1 cellular context compared by ENCODE assay signal in the genomic region with DNA sequence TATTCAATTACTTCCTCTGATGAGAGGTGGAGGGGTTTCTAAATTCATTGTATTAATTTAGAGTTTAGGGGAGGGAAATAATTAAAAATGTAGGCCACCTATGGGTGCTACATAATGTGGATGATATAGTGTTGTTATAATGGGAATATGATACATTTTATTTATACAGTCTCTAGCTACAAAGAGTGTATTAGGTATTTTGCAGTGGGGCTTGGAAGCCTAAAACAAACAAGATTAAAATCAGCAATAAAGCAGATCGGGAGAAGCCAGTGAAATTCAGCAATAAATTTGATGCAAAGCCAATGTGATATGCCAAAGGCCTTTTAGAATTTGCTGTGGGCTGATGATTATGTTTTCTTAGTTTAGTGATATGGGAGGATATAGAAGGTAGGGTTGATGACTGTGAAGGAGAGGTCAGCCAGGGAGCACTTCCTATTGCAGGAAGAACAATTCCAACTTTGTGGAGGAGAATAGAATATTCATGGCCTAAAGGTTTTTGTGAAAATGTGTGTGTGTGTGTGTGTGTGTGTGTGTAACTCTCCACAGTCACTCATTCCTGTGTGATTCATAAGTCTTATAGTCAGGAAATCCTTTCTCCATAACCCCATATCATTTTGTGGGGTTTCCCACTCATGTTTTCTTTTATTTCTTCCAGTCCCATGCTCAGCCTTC.
TF ChIP-seq lines count a peak whose summit lies in the region.

No MANE protein-coding gene starts in this region.

TF ChIP-seq in HEK293, 187 proteins besides CTCF, POLR2A, EP300 and RAD21 (continued from another document):
- TF ChIP-seq, protein P1, sequence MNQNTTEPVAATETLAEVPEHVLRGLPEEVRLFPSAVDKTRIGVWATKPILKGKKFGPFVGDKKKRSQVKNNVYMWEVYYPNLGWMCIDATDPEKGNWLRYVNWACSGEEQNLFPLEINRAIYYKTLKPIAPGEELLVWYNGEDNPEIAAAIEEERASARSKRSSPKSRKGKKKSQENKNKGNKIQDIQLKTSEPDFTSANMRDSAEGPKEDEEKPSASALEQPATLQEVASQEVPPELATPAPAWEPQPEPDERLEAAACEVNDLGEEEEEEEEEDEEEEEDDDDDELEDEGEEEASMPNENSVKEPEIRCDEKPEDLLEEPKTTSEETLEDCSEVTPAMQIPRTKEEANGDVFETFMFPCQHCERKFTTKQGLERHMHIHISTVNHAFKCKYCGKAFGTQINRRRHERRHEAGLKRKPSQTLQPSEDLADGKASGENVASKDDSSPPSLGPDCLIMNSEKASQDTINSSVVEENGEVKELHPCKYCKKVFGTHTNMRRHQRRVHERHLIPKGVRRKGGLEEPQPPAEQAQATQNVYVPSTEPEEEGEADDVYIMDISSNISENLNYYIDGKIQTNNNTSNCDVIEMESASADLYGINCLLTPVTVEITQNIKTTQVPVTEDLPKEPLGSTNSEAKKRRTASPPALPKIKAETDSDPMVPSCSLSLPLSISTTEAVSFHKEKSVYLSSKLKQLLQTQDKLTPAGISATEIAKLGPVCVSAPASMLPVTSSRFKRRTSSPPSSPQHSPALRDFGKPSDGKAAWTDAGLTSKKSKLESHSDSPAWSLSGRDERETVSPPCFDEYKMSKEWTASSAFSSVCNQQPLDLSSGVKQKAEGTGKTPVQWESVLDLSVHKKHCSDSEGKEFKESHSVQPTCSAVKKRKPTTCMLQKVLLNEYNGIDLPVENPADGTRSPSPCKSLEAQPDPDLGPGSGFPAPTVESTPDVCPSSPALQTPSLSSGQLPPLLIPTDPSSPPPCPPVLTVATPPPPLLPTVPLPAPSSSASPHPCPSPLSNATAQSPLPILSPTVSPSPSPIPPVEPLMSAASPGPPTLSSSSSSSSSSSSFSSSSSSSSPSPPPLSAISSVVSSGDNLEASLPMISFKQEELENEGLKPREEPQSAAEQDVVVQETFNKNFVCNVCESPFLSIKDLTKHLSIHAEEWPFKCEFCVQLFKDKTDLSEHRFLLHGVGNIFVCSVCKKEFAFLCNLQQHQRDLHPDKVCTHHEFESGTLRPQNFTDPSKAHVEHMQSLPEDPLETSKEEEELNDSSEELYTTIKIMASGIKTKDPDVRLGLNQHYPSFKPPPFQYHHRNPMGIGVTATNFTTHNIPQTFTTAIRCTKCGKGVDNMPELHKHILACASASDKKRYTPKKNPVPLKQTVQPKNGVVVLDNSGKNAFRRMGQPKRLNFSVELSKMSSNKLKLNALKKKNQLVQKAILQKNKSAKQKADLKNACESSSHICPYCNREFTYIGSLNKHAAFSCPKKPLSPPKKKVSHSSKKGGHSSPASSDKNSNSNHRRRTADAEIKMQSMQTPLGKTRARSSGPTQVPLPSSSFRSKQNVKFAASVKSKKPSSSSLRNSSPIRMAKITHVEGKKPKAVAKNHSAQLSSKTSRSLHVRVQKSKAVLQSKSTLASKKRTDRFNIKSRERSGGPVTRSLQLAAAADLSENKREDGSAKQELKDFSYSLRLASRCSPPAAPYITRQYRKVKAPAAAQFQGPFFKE (tag by site-specific recombination; IDR thresholded peaks at IDR 0.05; ENCODE audit: borderline replicate concordance), result no peak
- no peak for TF ChIP-seq ZNF624 (tag by site-specific recombination; IDR thresholded peaks at IDR 0.05)
- no peak for TF ChIP-seq EGR2 (tag by site-specific recombination; IDR thresholded peaks at IDR 0.05; ENCODE audit: low read depth)
- peak; percentile 36; the same call in 1 of the 2 replicates for TF ChIP-seq KLF16 (tag by site-specific recombination; IDR thresholded peaks at IDR 0.05)
- TF ChIP-seq, protein P2, sequence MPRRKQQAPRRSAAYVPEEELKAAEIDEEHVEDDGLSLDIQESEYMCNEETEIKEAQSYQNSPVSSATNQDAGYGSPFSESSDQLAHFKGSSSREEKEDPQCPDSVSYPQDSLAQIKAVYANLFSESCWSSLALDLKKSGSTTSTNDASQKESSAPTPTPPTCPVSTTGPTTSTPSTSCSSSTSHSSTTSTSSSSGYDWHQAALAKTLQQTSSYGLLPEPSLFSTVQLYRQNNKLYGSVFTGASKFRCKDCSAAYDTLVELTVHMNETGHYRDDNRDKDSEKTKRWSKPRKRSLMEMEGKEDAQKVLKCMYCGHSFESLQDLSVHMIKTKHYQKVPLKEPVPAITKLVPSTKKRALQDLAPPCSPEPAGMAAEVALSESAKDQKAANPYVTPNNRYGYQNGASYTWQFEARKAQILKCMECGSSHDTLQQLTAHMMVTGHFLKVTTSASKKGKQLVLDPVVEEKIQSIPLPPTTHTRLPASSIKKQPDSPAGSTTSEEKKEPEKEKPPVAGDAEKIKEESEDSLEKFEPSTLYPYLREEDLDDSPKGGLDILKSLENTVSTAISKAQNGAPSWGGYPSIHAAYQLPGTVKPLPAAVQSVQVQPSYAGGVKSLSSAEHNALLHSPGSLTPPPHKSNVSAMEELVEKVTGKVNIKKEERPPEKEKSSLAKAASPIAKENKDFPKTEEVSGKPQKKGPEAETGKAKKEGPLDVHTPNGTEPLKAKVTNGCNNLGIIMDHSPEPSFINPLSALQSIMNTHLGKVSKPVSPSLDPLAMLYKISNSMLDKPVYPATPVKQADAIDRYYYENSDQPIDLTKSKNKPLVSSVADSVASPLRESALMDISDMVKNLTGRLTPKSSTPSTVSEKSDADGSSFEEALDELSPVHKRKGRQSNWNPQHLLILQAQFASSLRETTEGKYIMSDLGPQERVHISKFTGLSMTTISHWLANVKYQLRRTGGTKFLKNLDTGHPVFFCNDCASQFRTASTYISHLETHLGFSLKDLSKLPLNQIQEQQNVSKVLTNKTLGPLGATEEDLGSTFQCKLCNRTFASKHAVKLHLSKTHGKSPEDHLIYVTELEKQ (tag by site-specific recombination; IDR thresholded peaks at IDR 0.05; ENCODE audit: borderline replicate concordance), result 0 out of 2 replicates have a peak, but pooled peaks have one; percentile 15
- TF ChIP-seq ZNF10 (tag by site-specific recombination; IDR thresholded peaks at IDR 0.05), result peak; percentile 76; the same call in 1 of the 2 replicates
- 0 out of 2 replicates have a peak, but pooled peaks have one; percentile 31 for TF ChIP-seq YY1 (tag by site-specific recombination; IDR thresholded peaks at IDR 0.05)
- TF ChIP-seq ZNF560 (tag by site-specific recombination; IDR thresholded peaks at IDR 0.05; ENCODE audit: borderline replicate concordance), result no peak
- no peak for TF ChIP-seq ZBTB1 (tag by site-specific recombination; IDR thresholded peaks at IDR 0.05)
- TF ChIP-seq ZNF629 (tag by site-specific recombination; IDR thresholded peaks at IDR 0.05), result peak; percentile 11; the same call in 1 of the 2 replicates
- TF ChIP-seq SCRT1 (tag by site-specific recombination; IDR thresholded peaks at IDR 0.05; ENCODE audit: borderline replicate concordance), result peak; percentile 47; the same call in 1 of the 2 replicates
- TF ChIP-seq ZNF394 (tag by site-specific recombination; IDR thresholded peaks at IDR 0.05; ENCODE audit: borderline replicate concordance), result no peak
- TF ChIP-seq KLF10 (tag by site-specific recombination; IDR thresholded peaks at IDR 0.05), result peak; percentile 66
